In genomic region chr9:36987891-36988290, GRCh38 we compare ENCODE assay signal across 17 cellular contexts. TPM values are rescaled to one million over a fixed set of nuclear protein-coding genes. Genes with fewer than 3 reads are reported as not detected.
DNase-seq lines count a peak whose midpoint lies in the region; ATAC-seq and TF ChIP-seq lines count a peak whose summit lies in the region.
"Had no signal": no experiment of that assay in that cellular context is flagged by ENCODE, and none has a peak within 500 bp of the region (broad histone marks: within the 10 kb centered on the region; RNA-seq: fewer than 3 reads in every experiment).

No MANE protein-coding gene starts in this region.

- no peak overlapping the region for H3K23ac ChIP-seq in H9 (ENCODE audit: insufficient read length, low read depth, low read length)

- no peak overlapping the region for H3K27ac Mint-ChIP-seq in H9
- H3K27ac Mint-ChIP-seq in WTC11: no peak overlapping the region
- H3K27ac Mint-ChIP-seq: CD4-positive, alpha-beta T cell; HFFc6 had no signal

- no peaks in the 10 kb centered on the region for H3K9me3 ChIP-seq in H9 (ENCODE audit: control insufficient read depth, low read depth, low read length)
- peaks cover 4% of the 10 kb centered on the region; the same call in 1 of the 2 replicates for H3K9me3 ChIP-seq in MG63
- H3K9me3 ChIP-seq: prostate gland had no signal

- WGBS in H9 (ENCODE audit: extremely low coverage, insufficient read length, low lambda C conversion rate): no CpG with 5 or more reads among the region's 14 CpGs

- peaks cover 95% of the 10 kb centered on the region for H3K27me3 Mint-ChIP-seq in H9 (ENCODE audit: low read depth)
- peaks cover 94% of the 10 kb centered on the region for H3K27me3 Mint-ChIP-seq in WTC11 (ENCODE audit: low read depth)

- H3K14ac ChIP-seq in H9 (ENCODE audit: insufficient read depth, low read length): no peak overlapping the region

- DNase-seq in EL (peak; percentile 20), H9 (no peak), WTC11 (ENCODE audit: low spot score) (no peak), left kidney (ENCODE audit: low read depth, low spot score) (peak; percentile 36), Ammon's horn (ENCODE audit: low spot score) (no peak), MG63 (no peak)
- no peak for DNase-seq in stimulated activated CD4-positive, alpha-beta T cell treated with anti-CD3 and anti-CD28 coated beads, Interleukin-2, amount 100 ng/mL, for 24 hours
- DNase-seq: aorta; CD4-positive, alpha-beta T cell; effector CD4-positive, alpha-beta T cell; HFFc6; NCI-H345; RPMI8226; stimulated activated CD4-positive, alpha-beta T cell treated with anti-CD3 and anti-CD28 coated beads, Interleukin-4, amount 100 ng/mL, for 24 hours; T1000 had no signal

- H2AK5ac ChIP-seq in H9 (ENCODE audit: insufficient read length, low read length): no peak overlapping the region

- no peaks in the 10 kb centered on the region; a peak in 1 of 7 replicates for H3K36me3 Mint-ChIP-seq in H9 (ENCODE audit: insufficient read depth in 1 of 3, low read depth in 3 of 3)
- no peaks in the 10 kb centered on the region; the same call in 1 of the 2 replicates for H3K36me3 Mint-ChIP-seq in WTC11

- ATAC-seq in WTC11: no peak
- ATAC-seq in GM21367 (IDR thresholded peaks at IDR 0.05; ENCODE audit: unreplicated experiment): no peak

- peaks cover 50% of the 10 kb centered on the region for H3K27me3 ChIP-seq in H9 (ENCODE audit: insufficient read depth, low read length)
- no peaks in the 10 kb centered on the region for H3K27me3 ChIP-seq in MG63

- H2BK20ac ChIP-seq in H9 (ENCODE audit: low read depth, low read length, poor library complexity, severe bottlenecking): no peak overlapping the region

- H4K5ac ChIP-seq in H9 (ENCODE audit: insufficient read length, low read depth, low read length): no peak overlapping the region

- no peak overlapping the region for H4K8ac ChIP-seq in H9 (replicated peaks; ENCODE audit: insufficient read length, low read depth, low read length)

- no peaks in the 10 kb centered on the region for H3K36me3 ChIP-seq in MG63
- H3K36me3 ChIP-seq: prostate gland had no signal

- no peak overlapping the region for H2AFZ ChIP-seq in H9 (ENCODE audit: low read length)

- H3K9me3 Mint-ChIP-seq in H9 (peaks cover 3 to 4% of the 10 kb centered on the region in 2 experiments; a peak in 2 of 5 replicates), WTC11 (0 out of 2 replicates have a peak, but pooled peaks cover 5% of the 10 kb centered on the region)

- H3K9ac ChIP-seq in H9 (ENCODE audit: extremely low read depth, insufficient read length, low read length): no peak overlapping the region

- H4K20me1 ChIP-seq in H9 (ENCODE audit: control insufficient read depth, insufficient read depth, insufficient read length): no peaks in the 10 kb centered on the region

- no peak overlapping the region for H2BK120ac ChIP-seq in H9 (ENCODE audit: low read depth, low read length, poor library complexity, severe bottlenecking)

- H2BK5ac ChIP-seq in H9 (ENCODE audit: insufficient read length, low read length): no peak overlapping the region

- no peak overlapping the region for H3T11ph ChIP-seq in H9 (ENCODE audit: low read length)

- H3K4me2 ChIP-seq in H9 (ENCODE audit: insufficient read depth, insufficient read length, low read length): peak overlapping the region; percentile 61

- H3K23me2 ChIP-seq in H9 (ENCODE audit: insufficient read length, low read depth, low read length, poor library complexity, severe bottlenecking): peaks cover 7% of the 10 kb centered on the region

- no peak overlapping the region for H3K4ac ChIP-seq in H9 (ENCODE audit: low read depth, low read length)

- no peak for TF ChIP-seq CTCF in H9 (conservative IDR thresholded peaks at IDR 0.05)
- TF ChIP-seq CTCF in WTC11 (IDR thresholded peaks at IDR 0.05): no peak

- peak overlapping the region; percentile 51 to 75; a peak in 3 of 5 replicates for H3K4me3 Mint-ChIP-seq in H9
- peak overlapping the region; percentile 72 for H3K4me3 Mint-ChIP-seq in WTC11
- H3K4me3 Mint-ChIP-seq: CD4-positive, alpha-beta T cell; HFFc6 had no signal

- H3K79me1 ChIP-seq in H9 (ENCODE audit: insufficient read depth, low read depth, low read length, poor library complexity, severe bottlenecking): no peaks in the 10 kb centered on the region

- POLR2A ChIA-PET in WTC11 (lab: Charles Lee): interaction anchor here (1.2 kb wide), 1 partner anchor 40 kb away, joined by 6 read pairs; no protein-coding TSS in a partner anchor

- no peak overlapping the region for H2BK15ac ChIP-seq in H9 (ENCODE audit: low read depth, low read length)

- no peak overlapping the region for H3K4me3 ChIP-seq in MG63
- H3K4me3 ChIP-seq: prostate gland had no signal

- H4K91ac ChIP-seq in H9 (ENCODE audit: insufficient read length, low read depth, low read length): no peak overlapping the region

- no peak overlapping the region for H3K56ac ChIP-seq in H9 (ENCODE audit: insufficient read length, low read depth, low read length)

- H3K4me1 ChIP-seq in H9 (ENCODE audit: insufficient read depth, low read length): no peaks in the 10 kb centered on the region; the same call in 1 of the 2 replicates
- H3K4me1 ChIP-seq: prostate gland had no signal

- H3K4me1 Mint-ChIP-seq in H9: peaks cover 27 to 31% of the 10 kb centered on the region in 2 experiments
- peaks cover 28% of the 10 kb centered on the region for H3K4me1 Mint-ChIP-seq in WTC11

- H3K79me2 ChIP-seq in H9 (ENCODE audit: insufficient read depth, low read length): no peaks in the 10 kb centered on the region

- no peak overlapping the region for H3K27ac ChIP-seq in H9 (ENCODE audit: insufficient read length, low read depth, low read length)
- H3K27ac ChIP-seq: prostate gland had no signal

- no peak overlapping the region for H2BK12ac ChIP-seq in H9 (ENCODE audit: insufficient read length, low read depth, low read length)

- no peak overlapping the region for H3K18ac ChIP-seq in H9 (ENCODE audit: insufficient read length, low read depth, low read length)

- CTCF ChIA-PET in WTC11 (lab: Charles Lee): interaction anchor here (0.6 to 13.2 kb wide), 12 partner anchors 8 to 132 kb away, joined by 3 to 232 read pairs (median 4); no protein-coding TSS in a partner anchor

TF ChIP-seq in WTC11, 78 proteins besides CTCF, POLR2A, EP300 and RAD21:
- no peak for TF ChIP-seq GABPB1 (CRISPR knock-in tag; IDR thresholded peaks at IDR 0.05)
- TF ChIP-seq ZNF121 (CRISPR knock-in tag; IDR thresholded peaks at IDR 0.05): no peak
- TF ChIP-seq JAZF1 (CRISPR knock-in tag; IDR thresholded peaks at IDR 0.05): no peak
- TF ChIP-seq ZNF232 (CRISPR knock-in tag; IDR thresholded peaks at IDR 0.05): no peak
- no peak for TF ChIP-seq NR3C1 (CRISPR knock-in tag; conservative IDR thresholded peaks at IDR 0.05; ENCODE audit: low read depth)
- no peak for TF ChIP-seq GRHL2 (CRISPR knock-in tag; IDR thresholded peaks at IDR 0.05; ENCODE audit: insufficient replicate concordance, severe bottlenecking)
- no peak for TF ChIP-seq SMAD4 (CRISPR knock-in tag; IDR thresholded peaks at IDR 0.05)
- TF ChIP-seq PRRX2 (CRISPR knock-in tag; IDR thresholded peaks at IDR 0.05): no peak

RNA-seq across cellular contexts. Expression of gene PAX5, which starts 46.2 kb away (rescaled TPM):
- 0.39 and 0.75 TPM in 2 replicates for total RNA-seq in H9 (2021)
- 3.5 to 6.6 TPM (median 4.4 TPM) in 3 replicates for total RNA-seq in WTC11 (2021)
- total RNA-seq in MG63 (2014; rRNA removed; shearing (Covaris generic); ENCODE audit: low replicate concordance): not detected in 2 replicates
- total RNA-seq: HFFc6 had no signal

Comparison
In these comparisons a context has a peak if more than half of its experiments do, and no peak if none do; other contexts are left out.
1. DNase-seq: peak in EL (single experiment) and left kidney (single experiment); none in H9 (single experiment), WTC11 (single experiment), Ammon's horn (single experiment), MG63 (single experiment) and stimulated activated CD4-positive, alpha-beta T cell treated with anti-CD3 and anti-CD28 coated beads, Interleukin-2, amount 100 ng/mL, for 24 hours (0 of 2).